Comparison of ENCODE assay signal across 9 cellular contexts in genomic region chr11:821513-822371, GRCh38. TPM values are rescaled to one million over a fixed set of nuclear protein-coding genes. Genes with fewer than 3 reads are reported as not detected.
A peak's percentile ranks its signal among the peaks of the same experiment; 100 is the strongest.
DNase-seq lines count a peak whose midpoint lies in the region; ATAC-seq and TF ChIP-seq lines count a peak whose summit lies in the region.
"Had no signal": no experiment of that assay in that cellular context is flagged by ENCODE, and none has a peak within 500 bp of the region (broad histone marks: within the 10 kb centered on the region; RNA-seq: fewer than 3 reads in every experiment).

No MANE protein-coding gene starts in this region.

- H3K9me3 ChIP-seq in heart right ventricle (no peaks in the 10 kb centered on the region), skeletal muscle satellite cell (replicated peaks; ENCODE audit: low read length) (no peaks in the 10 kb centered on the region)

- ATAC-seq in T-cell (replicated peaks in 1 of 4) (no peak), heart right ventricle (peak in 1 of 8 donors; percentile 0)

- 61 to 68% methylated on average over 22 of the region's 22 CpGs for WGBS in heart right ventricle, 2 donors

- no peak for TF ChIP-seq CTCF in heart right ventricle (IDR thresholded peaks at IDR 0.05)

- peaks cover 0 to 6% (median 0%) of the 10 kb centered on the region in 7 donors for H3K27me3 ChIP-seq in heart right ventricle
- no peaks in the 10 kb centered on the region for H3K27me3 ChIP-seq in skeletal muscle satellite cell (ENCODE audit: control insufficient read depth, insufficient read depth, low read length)

- peaks cover 7 to 25% (median 17%) of the 10 kb centered on the region in 3 donors for H3K4me1 Mint-ChIP-seq in T-cell

- H3K4me3 ChIP-seq in heart right ventricle (peak overlapping the region in 6 of 10 donors; percentile 69 to 97 (median 94)), skeletal muscle satellite cell (ENCODE audit: low read length) (peak overlapping the region; percentile 97)

- intact Hi-C loops in heart right ventricle (cut with DNase I), result no loop called here

- CTCF ChIA-PET in T-cell (lab: Charles Lee), result interaction anchor here in 1 of 2 donors (0.6 kb wide), 1 partner anchor 26 kb away, joined by 4 read pairs; no protein-coding TSS in a partner anchor

- peak; percentile 60 for DNase-seq in G401 (ENCODE audit: low spot score)
- no peak for DNase-seq in T-cell
- peak in 1 of 2 donors; percentile 58 for DNase-seq in heart right ventricle
- DNase-seq in DMS79 treated with DMSO at 0.1 percent for 48 hours (lab: John Stamatoyannopoulos, UW), result no peak
- DNase-seq in HT-29 (ENCODE audit: low spot score), result no peak
- no peak for DNase-seq in NCI-H1092 treated with DMSO at 0.1 percent for 48 hours (lab: John Stamatoyannopoulos, UW)
- no peak for DNase-seq in NCI-H1436 (lab: John Stamatoyannopoulos, UW)
- DNase-seq: activated CD4-positive, alpha-beta T cell treated with anti-CD3 and anti-CD28 coated beads, Interleukin-2, amount 50 U/mL, for 4 hours had no signal

- POLR2A ChIA-PET in T-cell (lab: Charles Lee), result no interaction called here

- peak overlapping the region; percentile 96 for H3K9ac ChIP-seq in skeletal muscle satellite cell (ENCODE audit: low read depth, low read length)

- peak overlapping the region; percentile 99 for H3K4me2 ChIP-seq in skeletal muscle satellite cell (ENCODE audit: low read length)

- peaks cover 17% of the 10 kb centered on the region for H3K36me3 Mint-ChIP-seq in T-cell

- H3K4me1 ChIP-seq in heart right ventricle (peaks cover 21 to 63% (median 47%) of the 10 kb centered on the region in 9 donors), skeletal muscle satellite cell (ENCODE audit: control insufficient read depth, insufficient read depth, low read length) (peaks cover 42% of the 10 kb centered on the region)

- in situ Hi-C loops in G401 (cut with HindIII; ENCODE audit: low sequenced_read_pairs), result no loop called here

- H3K4me3 Mint-ChIP-seq in T-cell, result peak overlapping the region; percentile 43 to 86 (median 84)

- no peaks in the 10 kb centered on the region for H3K9me3 Mint-ChIP-seq in T-cell

- H3K27ac Mint-ChIP-seq in T-cell, result no peak overlapping the region

- H3K27ac ChIP-seq in heart right ventricle, result peak overlapping the region in 9 of 10 donors; percentile 40 to 99 (median 98)

- peaks cover 0 to 2% of the 10 kb centered on the region in 2 donors for H3K27me3 Mint-ChIP-seq in T-cell

- peaks cover 0 to 46% (median 20%) of the 10 kb centered on the region in 9 donors for H3K36me3 ChIP-seq in heart right ventricle
- H3K36me3 ChIP-seq in skeletal muscle satellite cell (ENCODE audit: insufficient read depth, low read length), result peaks cover 33% of the 10 kb centered on the region

RNA-seq across cellular contexts. Expression of gene PNPLA2, which starts 3.0 kb away (rescaled TPM):
- total RNA-seq in G401 (2014; rRNA removed; shearing (Covaris generic)), result 8.2 and 10.3 TPM in 2 replicates
- total RNA-seq in T-cell (100 to 1,000 TPM; 172 to 212 (median 206) TPM), heart right ventricle (100 to 1,000 TPM; 183 to 359 (median 251) TPM)
- 100 to 1,000 TPM; 114 to 148 TPM for polyA plus RNA-seq in heart right ventricle
- total RNA-seq in skeletal muscle satellite cell (2012; rRNA removed), result 35.0 and 39.8 TPM in 2 replicates
- total RNA-seq in HT-29 (2014; rRNA removed; shearing (Covaris generic)), result 174 and 202 TPM in 2 replicates

RNA-seq across cellular contexts. Expression of gene CRACR2B, which starts 6.0 kb away (rescaled TPM):
- total RNA-seq in G401 (2014; rRNA removed; shearing (Covaris generic)), result 28.3 and 47.8 TPM in 2 replicates
- total RNA-seq in T-cell (1 to 10 TPM; 1.4 to 2.9 (median 1.5) TPM), heart right ventricle (10 to 100 TPM; 11.4 to 23.0 (median 17.0) TPM)
- 10 to 100 TPM; 11.5 to 72.3 TPM for polyA plus RNA-seq in heart right ventricle
- total RNA-seq in skeletal muscle satellite cell (2012; rRNA removed), result 4.1 and 6.8 TPM in 2 replicates
- 204 and 225 TPM in 2 replicates for total RNA-seq in HT-29 (2014; rRNA removed; shearing (Covaris generic))

RNA-seq across cellular contexts. Expression of gene CD151, which starts 11.0 kb away (rescaled TPM):
- 179 and 226 TPM in 2 replicates for total RNA-seq in G401 (2014; rRNA removed; shearing (Covaris generic))
- total RNA-seq in T-cell, result 10 to 100 TPM; 14.9 to 28.2 (median 25.6) TPM
- 100 to 1,000 TPM; 286 to 668 (median 466) TPM for total RNA-seq in heart right ventricle
- polyA plus RNA-seq in heart right ventricle, result 100 to 1,000 TPM; 444 to 684 TPM
- total RNA-seq in skeletal muscle satellite cell (2012; rRNA removed), result 301 and 379 TPM in 2 replicates
- total RNA-seq in HT-29 (2014; rRNA removed; shearing (Covaris generic)), result 916 and 940 TPM in 2 replicates

RNA-seq across cellular contexts. Expression of gene RPLP2, which starts 12.0 kb away (rescaled TPM):
- total RNA-seq in G401 (2014; rRNA removed; shearing (Covaris generic)), result 411 and 422 TPM in 2 replicates
- 1,000 to 10,000 TPM; 4,736 to 5,826 (median 5,260) TPM for total RNA-seq in T-cell
- 1,000 to 10,000 TPM in 3 of 10 donors, 100 to 1,000 TPM in 7; 765 to 1,177 (median 850) TPM for total RNA-seq in heart right ventricle
- 1,000 to 10,000 TPM; 1,402 to 1,699 TPM for polyA plus RNA-seq in heart right ventricle
- 307 and 365 TPM in 2 replicates for total RNA-seq in skeletal muscle satellite cell (2012; rRNA removed)
- total RNA-seq in HT-29 (2014; rRNA removed; shearing (Covaris generic)), result 1,913 and 1,915 TPM in 2 replicates

RNA-seq across cellular contexts. Expression of gene PIDD1, which starts 16.7 kb away (rescaled TPM):
- 25.5 and 29.5 TPM in 2 replicates for total RNA-seq in G401 (2014; rRNA removed; shearing (Covaris generic))
- total RNA-seq in T-cell, result 10 to 100 TPM; 31.1 to 46.6 (median 39.1) TPM
- 10 to 100 TPM in 3 of 10 donors, 1 to 10 TPM in 7; 5.2 to 13.9 (median 6.9) TPM for total RNA-seq in heart right ventricle
- 10 to 100 TPM in 1 of 2 donors, 1 to 10 TPM in 1; 6.3 to 32.4 TPM for polyA plus RNA-seq in heart right ventricle
- total RNA-seq in skeletal muscle satellite cell (2012; rRNA removed), result 5.6 and 7.9 TPM in 2 replicates
- total RNA-seq in HT-29 (2014; rRNA removed; shearing (Covaris generic)), result 31.7 and 53.9 TPM in 2 replicates

Comparison
In these comparisons a context has a peak if more than half of its experiments do, and no peak if none do; other contexts are left out.
1. RNA of gene PNPLA2, which starts 3.0 kb away (total RNA-seq): 183 to 359 TPM in heart right ventricle, 172 to 212 TPM in T-cell and 174 to 202 TPM in HT-29; 8.2 to 10.3 TPM in G401; every median in the first group is over 10 times any median in the second.